Comparison of ENCODE assay signal across 10 cellular contexts in genomic region chr11:84524422-84525051, GRCh38.
DNase-seq lines count a peak whose midpoint lies in the region; ATAC-seq and TF ChIP-seq lines count a peak whose summit lies in the region.
"Had no signal": no experiment of that assay in that cellular context is flagged by ENCODE, and none has a peak within 500 bp of the region (broad histone marks: within the 10 kb centered on the region; RNA-seq: fewer than 3 reads in every experiment).

No MANE protein-coding gene starts in this region.

- no peaks in the 10 kb centered on the region for H4K20me1 ChIP-seq in DOHH2 (ENCODE audit: control insufficient read depth, insufficient read depth, low read depth, low read length)

- H3K4me3 ChIP-seq in DOHH2 (ENCODE audit: low read length) (no peak overlapping the region), cardiac fibroblast (replicated peaks in 1 of 2; ENCODE audit: low read depth in 2 of 2, low read length in 2 of 2) (no peak overlapping the region), lower leg skin (ENCODE audit: low read depth, poor library complexity, severe bottlenecking) (no peak overlapping the region)

- DNase-seq in NAMALWA (ENCODE audit: low spot score), result peak; percentile 50
- DNase-seq in cardiac fibroblast (ENCODE audit: low read depth in 2 of 2), result peak; percentile 61 to 74
- no peak for DNase-seq in nephron progenitor cell
- DNase-seq in activated CD4-positive, alpha-beta T cell treated with anti-CD3 and anti-CD28 coated beads, Interleukin-2, amount 10 ng/mL, durations not matched to agents 7 days and 5 days, result no peak
- DNase-seq in lower leg skin (ENCODE audit: low spot score in 2 of 2), result no peak
- no peak for DNase-seq in activated CD4-positive, CD25-positive, alpha-beta regulatory T cell treated with anti-CD3 and anti-CD28 coated beads, Interleukin-2, amount 50 U/mL, for 72 hours
- DNase-seq: activated effector memory CD4-positive, alpha-beta T cell treated with anti-CD3 and anti-CD28 coated beads, Interleukin-2, amount 50 U/mL, for 16 hours; right cardiac atrium had no signal

- H3K9me3 ChIP-seq in DOHH2 (ENCODE audit: control insufficient read depth, insufficient read depth, low read length), result no peaks in the 10 kb centered on the region

- no peaks in the 10 kb centered on the region for H3K36me3 ChIP-seq in DOHH2 (ENCODE audit: control insufficient read depth, low read length)

- H3K27me3 Mint-ChIP-seq in nephron progenitor cell (ENCODE audit: low read depth, poor library complexity), result peaks cover 4% of the 10 kb centered on the region
- no peaks in the 10 kb centered on the region for H3K27me3 Mint-ChIP-seq in activated CD4-positive, alpha-beta T cell treated with anti-CD3 and anti-CD28 coated beads, Interleukin-2, amount 10 ng/mL, durations not matched to agents 7 days and 5 days

- H3K36me3 Mint-ChIP-seq in nephron progenitor cell (ENCODE audit: low read depth), result no peaks in the 10 kb centered on the region
- H3K36me3 Mint-ChIP-seq in activated CD4-positive, alpha-beta T cell treated with anti-CD3 and anti-CD28 coated beads, Interleukin-2, amount 10 ng/mL, durations not matched to agents 7 days and 5 days (ENCODE audit: low read depth), result no peaks in the 10 kb centered on the region

- no peak overlapping the region for H3K27ac Mint-ChIP-seq in nephron progenitor cell
- H3K27ac Mint-ChIP-seq in activated CD4-positive, alpha-beta T cell treated with anti-CD3 and anti-CD28 coated beads, Interleukin-2, amount 10 ng/mL, durations not matched to agents 7 days and 5 days, result no peak overlapping the region

- no peak for ATAC-seq in HG03469 (IDR thresholded peaks at IDR 0.05; ENCODE audit: unreplicated experiment)

- intact Hi-C loops in lower leg skin (cut with DNase I; ENCODE audit: low total_unique reads), result no loop called here

- no peaks in the 10 kb centered on the region for H3K27me3 ChIP-seq in DOHH2 (ENCODE audit: control insufficient read depth, low read length)

- H3K4me1 ChIP-seq in DOHH2 (ENCODE audit: control insufficient read depth, low read length), result 0 out of 2 replicates have a peak, but pooled peaks cover 3% of the 10 kb centered on the region

- H3K9me2 ChIP-seq in DOHH2 (replicated peaks; ENCODE audit: control insufficient read depth, low read length), result no peaks in the 10 kb centered on the region

- H3K27ac ChIP-seq in DOHH2 (ENCODE audit: low read depth, low read length), result no peak overlapping the region

- TF ChIP-seq CTCF in DOHH2 (IDR thresholded peaks at IDR 0.05; ENCODE audit: low read depth, low read length, poor library complexity, severe bottlenecking), result peak; percentile 58
- TF ChIP-seq CTCF in cardiac fibroblast (IDR thresholded peaks at IDR 0.05; ENCODE audit: low read depth, low read length), result peak; percentile 58
- TF ChIP-seq CTCF in nephron progenitor cell (IDR thresholded peaks at IDR 0.05), result peak; percentile 44
- TF ChIP-seq CTCF in lower leg skin (IDR thresholded peaks at IDR 0.05), result no peak

- TF ChIP-seq POLR2A in lower leg skin (IDR thresholded peaks at IDR 0.05), result no peak

- no peaks in the 10 kb centered on the region for H3F3A ChIP-seq in DOHH2 (ENCODE audit: control insufficient read depth, insufficient read depth)

- POLR2A ChIA-PET in activated CD4-positive, alpha-beta T cell treated with anti-CD3 and anti-CD28 coated beads, Interleukin-2, amount 10 ng/mL, durations not matched to agents 7 days and 5 days (lab: Charles Lee), result no interaction called here

- H3K79me2 ChIP-seq in DOHH2 (ENCODE audit: control insufficient read depth, low read length), result no peaks in the 10 kb centered on the region

- H3K9me3 Mint-ChIP-seq in nephron progenitor cell, result no peaks in the 10 kb centered on the region
- H3K9me3 Mint-ChIP-seq in activated CD4-positive, alpha-beta T cell treated with anti-CD3 and anti-CD28 coated beads, Interleukin-2, amount 10 ng/mL, durations not matched to agents 7 days and 5 days, result peaks cover 3% of the 10 kb centered on the region

- 36 to 43% methylated on average over 3 of the region's 3 CpGs for WGBS in lower leg skin, 2 donors

- no peaks in the 10 kb centered on the region for H3K4me1 Mint-ChIP-seq in nephron progenitor cell
- H3K4me1 Mint-ChIP-seq in activated CD4-positive, alpha-beta T cell treated with anti-CD3 and anti-CD28 coated beads, Interleukin-2, amount 10 ng/mL, durations not matched to agents 7 days and 5 days, result no peaks in the 10 kb centered on the region

- no peak overlapping the region for H3K4me3 Mint-ChIP-seq in nephron progenitor cell
- H3K4me3 Mint-ChIP-seq in activated CD4-positive, alpha-beta T cell treated with anti-CD3 and anti-CD28 coated beads, Interleukin-2, amount 10 ng/mL, durations not matched to agents 7 days and 5 days, result no peak overlapping the region

- CTCF ChIA-PET in activated CD4-positive, alpha-beta T cell treated with anti-CD3 and anti-CD28 coated beads, Interleukin-2, amount 10 ng/mL, durations not matched to agents 7 days and 5 days (lab: Charles Lee), result no interaction called here

- no peak overlapping the region for H3K4me2 ChIP-seq in DOHH2 (ENCODE audit: low read length)

Comparison
In these comparisons a context has a peak if more than half of its experiments do, and no peak if none do; other contexts are left out.
1. CTCF ChIP-seq: peak in DOHH2 (single experiment), cardiac fibroblast (single experiment) and nephron progenitor cell (single experiment); none in lower leg skin (0 of 3).
2. DNase-seq: peak in NAMALWA (single experiment) and cardiac fibroblast (2 of 2); none in nephron progenitor cell (single experiment), activated CD4-positive, alpha-beta T cell treated with anti-CD3 and anti-CD28 coated beads, Interleukin-2, amount 10 ng/mL, durations not matched to agents 7 days and 5 days (single experiment), lower leg skin (0 of 2) and activated CD4-positive, CD25-positive, alpha-beta regulatory T cell treated with anti-CD3 and anti-CD28 coated beads, Interleukin-2, amount 50 U/mL, for 72 hours (single experiment).